Comparison of ENCODE assay signal across 25 cellular contexts in the genomic region with DNA sequence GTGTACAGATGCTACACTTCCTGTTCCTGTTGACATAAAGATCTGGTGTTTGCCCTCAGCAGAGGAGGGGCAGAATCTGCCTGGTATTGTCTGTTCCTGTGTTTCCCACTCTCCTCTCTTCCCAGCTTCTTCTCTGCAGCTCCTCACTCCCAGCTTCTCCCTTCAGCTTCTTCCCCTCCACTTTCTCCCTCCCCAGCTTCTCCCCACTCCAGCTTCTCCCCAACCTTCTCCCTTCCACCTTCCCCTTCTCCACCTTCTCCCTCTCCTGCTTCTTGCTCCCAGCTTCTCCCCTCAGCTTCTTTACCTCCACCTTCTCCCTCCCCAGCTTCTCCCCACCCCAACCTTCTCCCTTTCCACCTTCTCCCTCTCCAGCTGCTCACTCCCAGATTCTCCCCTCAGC.
"Had no signal": no experiment of that assay in that cellular context is flagged by ENCODE, and none has a peak within 500 bp of the region (broad histone marks: within the 10 kb centered on the region; RNA-seq: fewer than 3 reads in every experiment).

No MANE protein-coding gene starts in this region.

- FAIRE-seq: endothelial cell of umbilical vein had no signal

- ATAC-seq: activated CD4-positive, alpha-beta T cell treated with anti-CD3 and anti-CD28 coated beads for 36 hours; activated CD8-positive, alpha-beta T cell treated with anti-CD3 and anti-CD28 coated beads, Interleukin-2, amount 10 ng/mL, durations not matched to agents 7 days and 5 days; activated naive CD8-positive, alpha-beta T cell treated with anti-CD3 and anti-CD28 coated beads, Interleukin-2, amount 50 U/mL, for 24 hours; activated T-cell treated with anti-CD3 and anti-CD28 coated beads, Interleukin-2, amount 50 U/mL, for 4 hours; activated T-helper 17 cell treated with anti-CD3 and anti-CD28 coated beads, Interleukin-2, amount 50 U/mL, for 72 hours; body of pancreas had no signal

- H3K36me3 ChIP-seq: adrenal gland had no signal

- H3K4me3 ChIP-seq: adrenal gland, body of pancreas had no signal

- H3K27ac ChIP-seq: adrenal gland, body of pancreas, epithelial cell of prostate had no signal

- H3K27me3 ChIP-seq: adrenal gland, body of pancreas had no signal

- H3K4me1 ChIP-seq: adrenal gland, body of pancreas had no signal

- DNase-seq: activated CD4-positive, alpha-beta memory T cell treated with anti-CD3 and anti-CD28 coated beads for 36 hours; activated CD4-positive, alpha-beta T cell treated with anti-CD3 and anti-CD28 coated beads for 36 hours; activated CD4-positive, alpha-beta T cell treated with anti-CD3 and anti-CD28 coated beads, Interleukin-2, amount 10 ng/mL, durations not matched to agents 24 days and 14 days; activated CD4-positive, CD25-positive, alpha-beta regulatory T cell; activated CD4-positive, CD25-positive, alpha-beta regulatory T cell treated with anti-CD3 and anti-CD28 coated beads, Interleukin-2, amount 50 U/mL, for 72 hours; activated CD8-positive, alpha-beta T cell treated with anti-CD3 and anti-CD28 coated beads, Interleukin-2, amount 10 ng/mL, durations not matched to agents 7 days and 5 days; activated effector memory CD4-positive, alpha-beta T cell treated with Interleukin-2 at 50 U/mL for 16 hours; activated naive CD4-positive, alpha-beta T cell treated with anti-CD3 and anti-CD28 coated beads for 36 hours; activated naive CD8-positive, alpha-beta T cell treated with anti-CD3 and anti-CD28 coated beads for 36 hours; activated naive CD8-positive, alpha-beta T cell treated with anti-CD3 and anti-CD28 coated beads, Interleukin-2, amount 50 U/mL, for 24 hours; activated T-cell treated with anti-CD3 and anti-CD28 coated beads, Interleukin-2, amount 50 U/mL, for 4 hours; amygdala; aorta; body of pancreas; caudate nucleus; cortex of kidney; dermis blood vessel endothelial cell; effector CD8-positive, alpha-beta T cell; foreskin fibroblast; hippocampal formation; T-helper 2 cell had no signal

- H3K9me3 ChIP-seq: adrenal gland, body of pancreas had no signal
